16 cellular contexts compared by ENCODE assay signal in genomic region chr3:129644836-129645235, GRCh38. TPM values are rescaled to one million over a fixed set of nuclear protein-coding genes. Genes with fewer than 3 reads are reported as not detected.
DNase-seq lines count a peak whose midpoint lies in the region; TF ChIP-seq lines count a peak whose summit lies in the region.
"Had no signal": no experiment of that assay in that cellular context is flagged by ENCODE, and none has a peak within 500 bp of the region (broad histone marks: within the 10 kb centered on the region; RNA-seq: fewer than 3 reads in every experiment).

No MANE protein-coding gene starts in this region.

- H3K9me3 Mint-ChIP-seq in Calu3 (ENCODE audit: low read depth, unreplicated experiment) (no peaks in the 10 kb centered on the region), CD14-positive monocyte (no peaks in the 10 kb centered on the region)
- H3K9me3 Mint-ChIP-seq: CD4-positive, alpha-beta T cell had no signal

- no peaks in the 10 kb centered on the region for H3K9me2 ChIP-seq in hepatocyte (replicated peaks; ENCODE audit: insufficient read depth)

- no peak overlapping the region for H2AFZ ChIP-seq in hepatocyte

- no peaks in the 10 kb centered on the region for H4K20me1 ChIP-seq in hepatocyte (ENCODE audit: insufficient read depth, poor library complexity, severe bottlenecking)

- H3K27me3 ChIP-seq in AG04450 (ENCODE audit: control insufficient read depth, insufficient read depth, low read length), result no peaks in the 10 kb centered on the region
- H3K27me3 ChIP-seq in hepatocyte, result no peaks in the 10 kb centered on the region
- H3K27me3 ChIP-seq in SJCRH30, result no peaks in the 10 kb centered on the region

- peaks cover 28% of the 10 kb centered on the region for H3K4me1 Mint-ChIP-seq in Calu3 (ENCODE audit: low read depth, unreplicated experiment)
- H3K4me1 Mint-ChIP-seq in CD14-positive monocyte, result peaks cover 5% of the 10 kb centered on the region

- H3K4me1 ChIP-seq in hepatocyte (ENCODE audit: insufficient read depth) (peaks cover 9% of the 10 kb centered on the region), SJCRH30 (peaks cover 12% of the 10 kb centered on the region)

- CTCF ChIA-PET in AG04450 (lab: Charles Lee) (interaction anchor here (0.5 to 0.8 kb wide), 2 partner anchors 19 to 184 kb away, joined by 3 read pairs; no protein-coding TSS in a partner anchor), Calu3 (lab: Charles Lee) (no interaction called here)

- no peak overlapping the region for H3K4me2 ChIP-seq in hepatocyte

- POLR2A ChIA-PET in AG04450 (lab: Yijun Ruan, JAX), result no interaction called here

- H3K27me3 Mint-ChIP-seq in Calu3 (ENCODE audit: unreplicated experiment) (no peaks in the 10 kb centered on the region), CD14-positive monocyte (ENCODE audit: low read depth in 3 of 3) (peaks cover 0 to 3% (median 2%) of the 10 kb centered on the region in 3 donors)
- H3K27me3 Mint-ChIP-seq: CD4-positive, alpha-beta T cell had no signal

- peak overlapping the region; percentile 21 for H3K27ac ChIP-seq in AG04450 (ENCODE audit: low read depth, low read length)
- peak overlapping the region; percentile 27 for H3K27ac ChIP-seq in hepatocyte
- H3K27ac ChIP-seq in SJCRH30, result no peak overlapping the region

- no peak overlapping the region for H3K27ac Mint-ChIP-seq in Calu3 (ENCODE audit: unreplicated experiment)
- no peak overlapping the region for H3K27ac Mint-ChIP-seq in CD14-positive monocyte
- H3K27ac Mint-ChIP-seq: CD4-positive, alpha-beta T cell had no signal

- DNase-seq in AG04450 (ENCODE audit: low read depth, low spot score) (no peak), Calu3 (peak; percentile 34), NCI-H510A (lab: John Stamatoyannopoulos, UW) (peak; percentile 26), hepatocyte (ENCODE audit: low spot score) (no peak), SJCRH30 (no peak), nucleus accumbens (lab: John Stamatoyannopoulos, UW) (no peak), CD14-positive monocyte (ENCODE audit: low spot score) (no peak)
- DNase-seq: CD4-positive, alpha-beta T cell; COR-L47; EL; NCI-H1092; NCI-H146; NCI-H2029; NCI-H446; NCI-H69 had no signal

- H3K9me3 ChIP-seq in AG04450 (ENCODE audit: control insufficient read depth, insufficient read depth, low read length) (no peaks in the 10 kb centered on the region), hepatocyte (ENCODE audit: low read depth) (no peaks in the 10 kb centered on the region), SJCRH30 (replicated peaks) (no peaks in the 10 kb centered on the region)

- H3K4me3 ChIP-seq in AG04450 (ENCODE audit: low read depth, low read length) (no peak overlapping the region), hepatocyte (no peak overlapping the region), SJCRH30 (no peak overlapping the region)
- H3K4me3 ChIP-seq: K562 had no signal

- H3K79me2 ChIP-seq in hepatocyte, result no peaks in the 10 kb centered on the region

- TF ChIP-seq CTCF in AG04450 (IDR thresholded peaks at IDR 0.05; ENCODE audit: low read depth, low read length), result no peak
- no peak for TF ChIP-seq CTCF in Calu3 (IDR thresholded peaks at IDR 0.05; ENCODE audit: unreplicated experiment)
- TF ChIP-seq CTCF in hepatocyte (IDR thresholded peaks at IDR 0.05; ENCODE audit: poor library complexity), result no peak
- TF ChIP-seq CTCF in CD14-positive monocyte (IDR thresholded peaks at IDR 0.05), result no peak

- no TSS peak for BruUV-seq in Calu3 (replicated peaks; lab: Mats Ljungman, UMichigan)

- 64% methylated on average over 3 of the region's 3 CpGs for WGBS in hepatocyte (ENCODE audit: low lambda C conversion rate, missing lambda C conversion rate)

- no peaks in the 10 kb centered on the region for H3K36me3 ChIP-seq in hepatocyte (replicated peaks; ENCODE audit: insufficient read depth, low read depth)
- no peaks in the 10 kb centered on the region for H3K36me3 ChIP-seq in SJCRH30

- no peaks in the 10 kb centered on the region for H3K36me3 Mint-ChIP-seq in Calu3 (ENCODE audit: insufficient read depth, unreplicated experiment)
- H3K36me3 Mint-ChIP-seq in CD14-positive monocyte, result peaks cover 0 to 8% of the 10 kb centered on the region in 2 donors

- intact Hi-C loops in Calu3 (cut with micrococcal nuclease; ENCODE audit: unreplicated experiment) (no loop called here), CD14-positive monocyte (cut with micrococcal nuclease) (loop anchor here in 1 of 2 donors (10.0 kb wide), 1 partner anchor 360 kb away; no protein-coding TSS in a partner anchor)

- no peak overlapping the region for H3K4me3 Mint-ChIP-seq in Calu3 (ENCODE audit: low read depth, unreplicated experiment)
- H3K4me3 Mint-ChIP-seq in CD14-positive monocyte, result no peak overlapping the region
- H3K4me3 Mint-ChIP-seq: CD4-positive, alpha-beta T cell had no signal

RNA-seq across cellular contexts. Expression of gene PLXND1, which starts 38.4 kb away (rescaled TPM):
- polyA plus RNA-seq in AG04450 (2011; rRNA removed) (37.1 and 47.7 TPM in 2 replicates), hepatocyte (24.9 and 36.3 TPM in 2 replicates), CD14-positive monocyte (1 to 10 TPM; 7.1 to 9.9 TPM)
- 40.1 and 54.9 TPM in 2 replicates for polyA minus RNA-seq in AG04450 (2011; rRNA and poly(A)+ RNA removed)
- total RNA-seq in Calu3 (2022) (16.3 and 22.0 TPM in 2 replicates), hepatocyte (22.0 and 45.3 TPM in 2 replicates)
- total RNA-seq in SJCRH30 (2014; rRNA removed; shearing (Covaris generic)), result 91.1 and 95.8 TPM in 2 replicates

Comparison
In these comparisons a context has a peak if more than half of its experiments do, and no peak if none do; other contexts are left out.
1. DNase-seq: peak in Calu3 (single experiment) and NCI-H510A (single experiment); none in AG04450 (single experiment), hepatocyte (single experiment), SJCRH30 (0 of 2), nucleus accumbens (0 of 56) and CD14-positive monocyte (single experiment).